ENCODE assay signal across 31 cellular contexts in the genomic region with DNA sequence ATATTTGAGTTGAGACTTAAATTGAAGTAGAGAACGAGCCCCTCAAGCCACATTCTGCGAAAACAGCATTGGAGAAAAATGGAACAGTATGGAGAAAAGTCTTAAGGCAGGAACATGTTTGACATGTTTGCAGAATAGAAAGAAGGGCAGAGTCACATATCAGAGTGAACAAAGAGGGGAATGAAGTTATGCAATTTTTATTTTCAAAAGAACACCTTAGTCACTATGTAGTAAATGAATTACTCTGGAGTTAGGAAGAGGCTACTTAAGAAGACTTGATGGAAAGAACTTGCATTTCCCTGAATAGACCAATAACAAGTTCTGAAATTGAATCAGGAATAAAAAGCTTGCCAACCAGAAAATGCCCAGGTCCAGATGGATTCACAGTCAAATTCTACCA.
"Had no signal": no experiment of that assay in that cellular context is flagged by ENCODE, and none has a peak within 500 bp of the region (broad histone marks: within the 10 kb centered on the region; RNA-seq: fewer than 3 reads in every experiment).

No MANE protein-coding gene starts in this region.

- H3K4me3 ChIP-seq: ascending aorta had no signal

- FAIRE-seq: TTC549 had no signal

- DNase-seq: activated CD4-positive, alpha-beta memory T cell treated with anti-CD3 and anti-CD28 coated beads, Interleukin-2, amount 10 ng/mL, durations not matched to agents 7 days and 5 days; activated CD4-positive, alpha-beta T cell treated with anti-CD3 and anti-CD28 coated beads for 1 hour; activated CD4-positive, alpha-beta T cell treated with anti-CD3 and anti-CD28 coated beads for 36 hours; activated CD4-positive, alpha-beta T cell treated with anti-CD3 and anti-CD28 coated beads for 48 hours; activated CD4-positive, alpha-beta T cell treated with anti-CD3 and anti-CD28 coated beads, Interleukin-2, amount 10 ng/mL, durations not matched to agents 7 days and 5 days; activated CD4-positive, alpha-beta T cell treated with anti-CD3 and anti-CD28 coated beads, Interleukin-2, amount 50 U/mL, for 48 hours; activated CD4-positive, CD25-positive, alpha-beta regulatory T cell; activated CD8-positive, alpha-beta memory T cell treated with anti-CD3 and anti-CD28 coated beads for 24 hours; activated CD8-positive, alpha-beta memory T cell treated with anti-CD3 and anti-CD28 coated beads, Interleukin-2, amount 10 ng/mL, durations not matched to agents 7 days and 5 days; activated CD8-positive, alpha-beta memory T cell treated with anti-CD3 and anti-CD28 coated beads, Interleukin-2, amount 50 U/mL, for 48 hours; activated CD8-positive, alpha-beta T cell treated with anti-CD3 and anti-CD28 coated beads, Interleukin-2, amount 10 ng/mL, durations not matched to agents 7 days and 5 days; activated effector memory CD4-positive, alpha-beta T cell treated with Interleukin-2 at 50 U/mL for 16 hours; activated gamma-delta T cell; activated naive CD4-positive, alpha-beta T cell treated with anti-CD3 and anti-CD28 coated beads, Interleukin-2, amount 10 ng/mL, durations not matched to agents 7 days and 5 days; activated naive CD4-positive, alpha-beta T cell treated with Interleukin-2 at 50 U/mL for 16 hours; activated naive CD8-positive, alpha-beta T cell treated with anti-CD3 and anti-CD28 coated beads, Interleukin-2, amount 10 ng/mL, durations not matched to agents 7 days and 5 days; activated naive CD8-positive, alpha-beta T cell treated with anti-CD3 and anti-CD28 coated beads, Interleukin-2, amount 50 U/mL, for 24 hours; activated T-cell treated with anti-CD3 and anti-CD28 coated beads, Interleukin-2, amount 50 U/mL, for 24 hours; activated T-cell treated with anti-CD3 and anti-CD28 coated beads, Interleukin-2, amount 50 U/mL, for 48 hours; amygdala; anterior cingulate cortex; central memory CD4-positive, alpha-beta T cell; SW 1271; T-helper 1 cell; T-helper 2 cell; T-helper 9 cell; WERI-Rb-1 had no signal

- H3K27ac ChIP-seq: ascending aorta, WERI-Rb-1 had no signal

- H3K4me1 ChIP-seq: ascending aorta had no signal

- H3K36me3 ChIP-seq: ascending aorta, WERI-Rb-1 had no signal

- H3K27me3 ChIP-seq: ascending aorta had no signal

- ATAC-seq: activated CD4-positive, alpha-beta T cell treated with anti-CD3 and anti-CD28 coated beads for 36 hours; activated CD4-positive, CD25-positive, alpha-beta regulatory T cell treated with anti-CD3 and anti-CD28 coated beads, Interleukin-2, amount 50 U/mL, for 24 hours; activated CD8-positive, alpha-beta memory T cell treated with anti-CD3 and anti-CD28 coated beads, Interleukin-2, amount 10 ng/mL, durations not matched to agents 7 days and 5 days; activated CD8-positive, alpha-beta T cell treated with anti-CD3 and anti-CD28 coated beads, Interleukin-2, amount 10 ng/mL, durations not matched to agents 7 days and 5 days; activated naive CD8-positive, alpha-beta T cell treated with anti-CD3 and anti-CD28 coated beads, Interleukin-2, amount 50 U/mL, for 24 hours; WTC11 had no signal

- H3K9me3 ChIP-seq: ascending aorta had no signal
